ENCODE assay signal across 10 cellular contexts in genomic region chr16:67165121-67166034, GRCh38. TPM values are rescaled to one million over a fixed set of nuclear protein-coding genes. Genes with fewer than 3 reads are reported as not detected.
A peak's percentile ranks its signal among the peaks of the same experiment; 100 is the strongest.
DNase-seq lines count a peak whose midpoint lies in the region; ATAC-seq and TF ChIP-seq lines count a peak whose summit lies in the region.
"Had no signal": no experiment of that assay in that cellular context is flagged by ENCODE, and none has a peak within 500 bp of the region (broad histone marks: within the 10 kb centered on the region; RNA-seq: fewer than 3 reads in every experiment).

No MANE protein-coding gene starts in this region.

- H3K9ac ChIP-seq in colonic mucosa (ENCODE audit: low read depth in 2 of 2, low read length in 2 of 2): peak overlapping the region; percentile 46 to 47

- TF ChIP-seq CTCF in colonic mucosa (IDR thresholded peaks at IDR 0.05) (no peak), mucosa of descending colon (IDR thresholded peaks at IDR 0.05) (no peak), tibial artery (IDR thresholded peaks at IDR 0.05) (no peak), omental fat pad (IDR thresholded peaks at IDR 0.05) (no peak)

- peaks cover 64% of the 10 kb centered on the region for H3K4me1 Mint-ChIP-seq in activated naive CD4-positive, alpha-beta T cell treated with anti-CD3 and anti-CD28 coated beads, Interleukin-2, amount 10 ng/mL, durations not matched to agents 7 days and 5 days

- H3K27me3 ChIP-seq in colonic mucosa (peaks cover 31% of the 10 kb centered on the region), tibial artery (peaks cover 0 to 45% of the 10 kb centered on the region in 2 donors)

- peak overlapping the region; percentile 77 for H3K27ac Mint-ChIP-seq in activated naive CD4-positive, alpha-beta T cell treated with anti-CD3 and anti-CD28 coated beads, Interleukin-2, amount 10 ng/mL, durations not matched to agents 7 days and 5 days

- H3K4me1 ChIP-seq in colonic mucosa (peaks cover 27% of the 10 kb centered on the region), mucosa of descending colon (ENCODE audit: low read depth) (peaks cover 57% of the 10 kb centered on the region), tibial artery (peaks cover 4 to 75% (median 68%) of the 10 kb centered on the region in 4 donors)

- H3K9me3 ChIP-seq in colonic mucosa (no peaks in the 10 kb centered on the region), mucosa of descending colon (no peaks in the 10 kb centered on the region), tibial artery (no peaks in the 10 kb centered on the region)

- H3K4me3 ChIP-seq in colonic mucosa: no peak overlapping the region
- H3K4me3 ChIP-seq in mucosa of descending colon: no peak overlapping the region
- peak overlapping the region; percentile 47 to 51 for H3K4me3 ChIP-seq in tibial artery

- ATAC-seq in mucosa of descending colon: peak; percentile 2
- no peak for ATAC-seq in omental fat pad (ENCODE audit: low FRiP score)
- no peak for ATAC-seq in HG03045 (IDR thresholded peaks at IDR 0.05; ENCODE audit: unreplicated experiment)

- no peak for DNase-seq in activated naive CD4-positive, alpha-beta T cell treated with anti-CD3 and anti-CD28 coated beads, Interleukin-2, amount 10 ng/mL, durations not matched to agents 7 days and 5 days
- DNase-seq in activated naive CD4-positive, alpha-beta T cell (lab: John Stamatoyannopoulos, UW): no peak
- no peak for DNase-seq in colonic mucosa
- DNase-seq in mucosa of descending colon: no peak
- no peak for DNase-seq in tibial artery
- no peak for DNase-seq in SKM-1 treated with dmso at 0.1 percent for 144 hours (lab: John Stamatoyannopoulos, UW; ENCODE audit: unreplicated experiment)
- DNase-seq in omental fat pad (ENCODE audit: low spot score): no peak
- DNase-seq: NCI-H82, WERI-Rb-1 had no signal

- H3K9me3 Mint-ChIP-seq in activated naive CD4-positive, alpha-beta T cell treated with anti-CD3 and anti-CD28 coated beads, Interleukin-2, amount 10 ng/mL, durations not matched to agents 7 days and 5 days: no peaks in the 10 kb centered on the region

- no peaks in the 10 kb centered on the region for H3K36me3 ChIP-seq in colonic mucosa
- no peaks in the 10 kb centered on the region for H3K36me3 ChIP-seq in mucosa of descending colon (ENCODE audit: low read depth)
- H3K36me3 ChIP-seq in tibial artery: no peaks in the 10 kb centered on the region
- H3K36me3 ChIP-seq: WERI-Rb-1 had no signal

- H3K36me3 Mint-ChIP-seq in activated naive CD4-positive, alpha-beta T cell treated with anti-CD3 and anti-CD28 coated beads, Interleukin-2, amount 10 ng/mL, durations not matched to agents 7 days and 5 days: peaks cover 44% of the 10 kb centered on the region

- intact Hi-C loops in colonic mucosa (cut with DNase I): no loop called here
- intact Hi-C loops in mucosa of descending colon (cut with DNase I, micrococcal nuclease): no loop called here
- intact Hi-C loops in tibial artery (cut with DNase I; ENCODE audit: low total_unique reads): no loop called here

- CTCF ChIA-PET in activated naive CD4-positive, alpha-beta T cell treated with anti-CD3 and anti-CD28 coated beads, Interleukin-2, amount 10 ng/mL, durations not matched to agents 7 days and 5 days (lab: Charles Lee): interaction anchor here (1.4 kb wide), 1 partner anchor 10 kb away, joined by 4 read pairs; no protein-coding TSS in a partner anchor

- H3K27ac ChIP-seq in colonic mucosa (no peak overlapping the region), tibial artery (peak overlapping the region; percentile 57 to 73)
- H3K27ac ChIP-seq: WERI-Rb-1 had no signal

- peaks cover 95% of the 10 kb centered on the region for H3K27me3 Mint-ChIP-seq in activated naive CD4-positive, alpha-beta T cell treated with anti-CD3 and anti-CD28 coated beads, Interleukin-2, amount 10 ng/mL, durations not matched to agents 7 days and 5 days

- peak overlapping the region; percentile 67 for H3K4me3 Mint-ChIP-seq in activated naive CD4-positive, alpha-beta T cell treated with anti-CD3 and anti-CD28 coated beads, Interleukin-2, amount 10 ng/mL, durations not matched to agents 7 days and 5 days

RNA-seq across cellular contexts. Expression of gene HSF4, which starts 0.8 kb away (rescaled TPM):
- total RNA-seq in colonic mucosa (10 to 100 TPM; 23.6 TPM), mucosa of descending colon (100 to 1,000 TPM in 1 of 3 donors, 10 to 100 TPM in 2; 26.0 to 113 (median 64.4) TPM), omental fat pad (10 to 100 TPM; 21.2 to 77.2 (median 35.8) TPM)

RNA-seq across cellular contexts. Expression of gene NOL3, which starts 5.0 kb away (rescaled TPM):
- 10 to 100 TPM; 26.2 to 31.0 TPM for total RNA-seq in colonic mucosa
- total RNA-seq in mucosa of descending colon: 10 to 100 TPM; 23.5 to 35.9 (median 32.0) TPM
- total RNA-seq in omental fat pad: 10 to 100 TPM; 17.1 to 60.4 (median 41.3) TPM

RNA-seq across cellular contexts. Expression of gene FBXL8, which starts 5.6 kb away (rescaled TPM):
- total RNA-seq in colonic mucosa: 10 to 100 TPM; 12.0 to 27.1 TPM
- 10 to 100 TPM; 23.3 to 33.8 (median 24.5) TPM for total RNA-seq in mucosa of descending colon
- 10 to 100 TPM; 12.8 to 24.7 (median 15.9) TPM for total RNA-seq in omental fat pad

RNA-seq across cellular contexts. Expression of gene TRADD, which starts 5.7 kb away (rescaled TPM):
- 10 to 100 TPM; 27.5 to 37.1 TPM for total RNA-seq in colonic mucosa
- total RNA-seq in mucosa of descending colon: 10 to 100 TPM; 21.0 to 27.4 (median 26.6) TPM
- 10 to 100 TPM; 25.3 to 32.5 (median 28.9) TPM for total RNA-seq in omental fat pad

RNA-seq across cellular contexts. Expression of gene B3GNT9, which starts 14.6 kb away (rescaled TPM):
- total RNA-seq in colonic mucosa (1 to 10 TPM; 4.4 to 4.9 TPM), mucosa of descending colon (1 to 10 TPM; 1.5 to 8.4 (median 4.0) TPM), omental fat pad (10 to 100 TPM in 3 of 4 donors, 1 to 10 TPM in 1; 6.8 to 19.2 (median 14.9) TPM)

Comparison
In these comparisons a context has a peak if more than half of its experiments do, and no peak if none do; other contexts are left out.
1. H3K4me3 ChIP-seq: peak in tibial artery (2 of 2); none in colonic mucosa (single experiment) and mucosa of descending colon (single experiment).